1 cellular context compared by ENCODE assay signal in the genomic region with DNA sequence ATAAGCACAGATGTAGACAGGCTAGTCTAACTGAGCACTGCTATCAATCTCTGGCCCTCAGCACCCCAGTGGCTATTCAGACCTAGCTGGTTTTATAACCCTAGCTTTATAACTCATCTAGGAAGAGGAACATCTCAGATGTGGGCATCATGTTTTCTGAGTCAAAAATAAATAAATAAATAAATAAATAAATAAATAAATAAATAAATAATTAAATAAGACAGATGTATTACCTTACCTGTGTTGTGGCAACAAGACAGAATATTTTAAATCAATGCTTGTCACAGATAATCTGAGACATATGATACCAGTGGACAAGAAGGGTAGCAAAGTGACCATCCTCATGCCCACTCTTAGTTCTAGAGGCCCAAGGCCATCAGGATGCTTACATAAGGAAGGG.
TF ChIP-seq lines count a peak whose summit lies in the region.

No MANE protein-coding gene starts in this region.

TF ChIP-seq in HEK293, 187 proteins besides CTCF, POLR2A, EP300 and RAD21 (continued from another document and continues in another):
- TF ChIP-seq ZNF221 (tag by site-specific recombination; IDR thresholded peaks at IDR 0.05; ENCODE audit: borderline replicate concordance) (no peak), PRDM1 (tag by site-specific recombination; IDR thresholded peaks at IDR 0.05) (no peak), ZNF843 (tag by site-specific recombination; IDR thresholded peaks at IDR 0.05) (no peak), ZNF555 (tag by site-specific recombination; conservative IDR thresholded peaks at IDR 0.05) (peak; percentile 92), ZNF76 (tag by site-specific recombination; IDR thresholded peaks at IDR 0.05; ENCODE audit: borderline replicate concordance, low read depth) (no peak), ZXDB (tag by site-specific recombination; IDR thresholded peaks at IDR 0.05) (0 out of 2 replicates have a peak, but pooled peaks have one; percentile 45), ZNF529 (tag by site-specific recombination; IDR thresholded peaks at IDR 0.05; ENCODE audit: insufficient replicate concordance) (peak; percentile 54), ZNF629 (tag by site-specific recombination; IDR thresholded peaks at IDR 0.05) (no peak), ZNF791 (tag by site-specific recombination; IDR thresholded peaks at IDR 0.05) (no peak), ZNF510 (tag by site-specific recombination; IDR thresholded peaks at IDR 0.05; ENCODE audit: insufficient replicate concordance) (peak; percentile 69), ZNF223 (tag by site-specific recombination; IDR thresholded peaks at IDR 0.05) (no peak), ZFHX2 (tag by site-specific recombination; conservative IDR thresholded peaks at IDR 0.05) (no peak), ZNF133 (tag by site-specific recombination; IDR thresholded peaks at IDR 0.05) (no peak), ZNF426 (tag by site-specific recombination; IDR thresholded peaks at IDR 0.05) (peak; percentile 95), ZNF211 (tag by site-specific recombination; IDR thresholded peaks at IDR 0.05; ENCODE audit: low read depth) (no peak), ZNF148 (tag by site-specific recombination; IDR thresholded peaks at IDR 0.05; ENCODE audit: borderline replicate concordance) (no peak), ZSCAN30 (tag by site-specific recombination; IDR thresholded peaks at IDR 0.05) (no peak), ZFP41 (tag by site-specific recombination; IDR thresholded peaks at IDR 0.05; ENCODE audit: borderline replicate concordance) (no peak), ZFP37 (tag by site-specific recombination; IDR thresholded peaks at IDR 0.05) (0 out of 2 replicates have a peak, but pooled peaks have one; percentile 39), ZNF175 (tag by site-specific recombination; IDR thresholded peaks at IDR 0.05) (no peak), ZNF121 (tag by site-specific recombination; IDR thresholded peaks at IDR 0.05) (no peak), SP7 (tag by site-specific recombination; IDR thresholded peaks at IDR 0.05) (no peak), ZIC2 (tag by site-specific recombination; IDR thresholded peaks at IDR 0.05) (no peak), ZNF398 (tag by site-specific recombination; IDR thresholded peaks at IDR 0.05) (no peak), ZNF341 (tag by site-specific recombination; IDR thresholded peaks at IDR 0.05; ENCODE audit: low read depth) (peak; percentile 35; the same call in 1 of the 2 replicates), ZNF140 (tag by site-specific recombination; IDR thresholded peaks at IDR 0.05) (peak; percentile 61; the same call in 1 of the 2 replicates), ZNF623 (tag by site-specific recombination; IDR thresholded peaks at IDR 0.05) (peak; percentile 78), ZBTB1 (tag by site-specific recombination; IDR thresholded peaks at IDR 0.05) (no peak), ZBTB21 (tag by site-specific recombination; IDR thresholded peaks at IDR 0.05) (0 out of 2 replicates have a peak, but pooled peaks have one; percentile 44), SETDB1 (IDR thresholded peaks at IDR 0.05; ENCODE audit: insufficient read length, low read length) (no peak), ZNF335 (tag by site-specific recombination; conservative IDR thresholded peaks at IDR 0.05) (no peak), PRDM6 (tag by site-specific recombination; IDR thresholded peaks at IDR 0.05) (no peak), PBX3 (CRISPR knock-in tag; IDR thresholded peaks at IDR 0.05) (no peak), ZNF19 (tag by site-specific recombination; IDR thresholded peaks at IDR 0.05; ENCODE audit: low read depth) (0 out of 2 replicates have a peak, but pooled peaks have one; percentile 64), ZNF26 (tag by site-specific recombination; IDR thresholded peaks at IDR 0.05) (no peak), EGR2 (tag by site-specific recombination; IDR thresholded peaks at IDR 0.05; ENCODE audit: low read depth) (no peak), ZNF654 (tag by site-specific recombination; IDR thresholded peaks at IDR 0.05; ENCODE audit: low read depth) (peak; percentile 41), ZNF830 (tag by site-specific recombination; IDR thresholded peaks at IDR 0.05; ENCODE audit: low read depth) (no peak), ZNF548 (tag by site-specific recombination; IDR thresholded peaks at IDR 0.05) (no peak), ZNF677 (tag by site-specific recombination; IDR thresholded peaks at IDR 0.05) (no peak), ZNF354C (tag by site-specific recombination; IDR thresholded peaks at IDR 0.05; ENCODE audit: borderline replicate concordance, low read depth) (0 out of 2 replicates have a peak, but pooled peaks have one; percentile 33), ZNF560 (tag by site-specific recombination; IDR thresholded peaks at IDR 0.05; ENCODE audit: borderline replicate concordance) (0 out of 2 replicates have a peak, but pooled peaks have one; percentile 43), ZNF501 (tag by site-specific recombination; IDR thresholded peaks at IDR 0.05) (no peak), ZNF785 (tag by site-specific recombination; IDR thresholded peaks at IDR 0.05) (no peak)
- TF ChIP-seq, protein P1, sequence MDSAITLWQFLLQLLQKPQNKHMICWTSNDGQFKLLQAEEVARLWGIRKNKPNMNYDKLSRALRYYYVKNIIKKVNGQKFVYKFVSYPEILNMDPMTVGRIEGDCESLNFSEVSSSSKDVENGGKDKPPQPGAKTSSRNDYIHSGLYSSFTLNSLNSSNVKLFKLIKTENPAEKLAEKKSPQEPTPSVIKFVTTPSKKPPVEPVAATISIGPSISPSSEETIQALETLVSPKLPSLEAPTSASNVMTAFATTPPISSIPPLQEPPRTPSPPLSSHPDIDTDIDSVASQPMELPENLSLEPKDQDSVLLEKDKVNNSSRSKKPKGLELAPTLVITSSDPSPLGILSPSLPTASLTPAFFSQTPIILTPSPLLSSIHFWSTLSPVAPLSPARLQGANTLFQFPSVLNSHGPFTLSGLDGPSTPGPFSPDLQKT (IDR thresholded peaks at IDR 0.05; ENCODE audit: borderline replicate concordance, low read depth, low read length), result no peak
- TF ChIP-seq, protein P2, sequence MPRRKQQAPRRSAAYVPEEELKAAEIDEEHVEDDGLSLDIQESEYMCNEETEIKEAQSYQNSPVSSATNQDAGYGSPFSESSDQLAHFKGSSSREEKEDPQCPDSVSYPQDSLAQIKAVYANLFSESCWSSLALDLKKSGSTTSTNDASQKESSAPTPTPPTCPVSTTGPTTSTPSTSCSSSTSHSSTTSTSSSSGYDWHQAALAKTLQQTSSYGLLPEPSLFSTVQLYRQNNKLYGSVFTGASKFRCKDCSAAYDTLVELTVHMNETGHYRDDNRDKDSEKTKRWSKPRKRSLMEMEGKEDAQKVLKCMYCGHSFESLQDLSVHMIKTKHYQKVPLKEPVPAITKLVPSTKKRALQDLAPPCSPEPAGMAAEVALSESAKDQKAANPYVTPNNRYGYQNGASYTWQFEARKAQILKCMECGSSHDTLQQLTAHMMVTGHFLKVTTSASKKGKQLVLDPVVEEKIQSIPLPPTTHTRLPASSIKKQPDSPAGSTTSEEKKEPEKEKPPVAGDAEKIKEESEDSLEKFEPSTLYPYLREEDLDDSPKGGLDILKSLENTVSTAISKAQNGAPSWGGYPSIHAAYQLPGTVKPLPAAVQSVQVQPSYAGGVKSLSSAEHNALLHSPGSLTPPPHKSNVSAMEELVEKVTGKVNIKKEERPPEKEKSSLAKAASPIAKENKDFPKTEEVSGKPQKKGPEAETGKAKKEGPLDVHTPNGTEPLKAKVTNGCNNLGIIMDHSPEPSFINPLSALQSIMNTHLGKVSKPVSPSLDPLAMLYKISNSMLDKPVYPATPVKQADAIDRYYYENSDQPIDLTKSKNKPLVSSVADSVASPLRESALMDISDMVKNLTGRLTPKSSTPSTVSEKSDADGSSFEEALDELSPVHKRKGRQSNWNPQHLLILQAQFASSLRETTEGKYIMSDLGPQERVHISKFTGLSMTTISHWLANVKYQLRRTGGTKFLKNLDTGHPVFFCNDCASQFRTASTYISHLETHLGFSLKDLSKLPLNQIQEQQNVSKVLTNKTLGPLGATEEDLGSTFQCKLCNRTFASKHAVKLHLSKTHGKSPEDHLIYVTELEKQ (tag by site-specific recombination; IDR thresholded peaks at IDR 0.05; ENCODE audit: borderline replicate concordance), result no peak
- TF ChIP-seq, protein P3, sequence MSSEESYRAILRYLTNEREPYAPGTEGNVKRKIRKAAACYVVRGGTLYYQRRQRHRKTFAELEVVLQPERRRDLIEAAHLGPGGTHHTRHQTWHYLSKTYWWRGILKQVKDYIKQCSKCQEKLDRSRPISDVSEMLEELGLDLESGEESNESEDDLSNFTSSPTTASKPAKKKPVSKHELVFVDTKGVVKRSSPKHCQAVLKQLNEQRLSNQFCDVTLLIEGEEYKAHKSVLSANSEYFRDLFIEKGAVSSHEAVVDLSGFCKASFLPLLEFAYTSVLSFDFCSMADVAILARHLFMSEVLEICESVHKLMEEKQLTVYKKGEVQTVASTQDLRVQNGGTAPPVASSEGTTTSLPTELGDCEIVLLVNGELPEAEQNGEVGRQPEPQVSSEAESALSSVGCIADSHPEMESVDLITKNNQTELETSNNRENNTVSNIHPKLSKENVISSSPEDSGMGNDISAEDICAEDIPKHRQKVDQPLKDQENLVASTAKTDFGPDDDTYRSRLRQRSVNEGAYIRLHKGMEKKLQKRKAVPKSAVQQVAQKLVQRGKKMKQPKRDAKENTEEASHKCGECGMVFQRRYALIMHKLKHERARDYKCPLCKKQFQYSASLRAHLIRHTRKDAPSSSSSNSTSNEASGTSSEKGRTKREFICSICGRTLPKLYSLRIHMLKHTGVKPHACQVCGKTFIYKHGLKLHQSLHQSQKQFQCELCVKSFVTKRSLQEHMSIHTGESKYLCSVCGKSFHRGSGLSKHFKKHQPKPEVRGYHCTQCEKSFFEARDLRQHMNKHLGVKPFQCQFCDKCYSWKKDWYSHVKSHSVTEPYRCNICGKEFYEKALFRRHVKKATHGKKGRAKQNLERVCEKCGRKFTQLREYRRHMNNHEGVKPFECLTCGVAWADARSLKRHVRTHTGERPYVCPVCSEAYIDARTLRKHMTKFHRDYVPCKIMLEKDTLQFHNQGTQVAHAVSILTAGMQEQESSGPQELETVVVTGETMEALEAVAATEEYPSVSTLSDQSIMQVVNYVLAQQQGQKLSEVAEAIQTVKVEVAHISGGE (tag by site-specific recombination; conservative IDR thresholded peaks at IDR 0.05; ENCODE audit: low read depth), result peak; percentile 78
